In the genomic region with DNA sequence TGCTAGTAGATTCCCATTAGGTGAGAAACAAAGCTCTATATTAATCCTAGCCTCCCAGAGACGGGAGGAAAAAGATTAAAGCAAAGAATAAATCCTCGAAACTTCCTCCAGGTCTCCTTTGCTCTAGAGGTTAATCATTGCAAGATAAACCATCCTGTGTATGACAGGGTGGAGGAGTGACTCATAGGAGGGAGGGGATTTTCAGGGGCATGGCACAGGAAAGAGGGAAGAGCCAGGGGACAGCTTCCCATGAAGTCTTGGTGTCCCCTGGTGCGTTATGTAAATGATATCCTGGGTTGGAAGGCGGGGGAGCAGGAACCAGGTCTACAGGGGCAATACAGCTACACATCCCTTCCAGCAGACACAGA, we compare ENCODE assay signal across 11 cellular contexts. TPM values are rescaled to one million over a fixed set of nuclear protein-coding genes. Genes with fewer than 3 reads are reported as not detected.
DNase-seq lines count a peak whose midpoint lies in the region; ATAC-seq and TF ChIP-seq lines count a peak whose summit lies in the region.
"Had no signal": no experiment of that assay in that cellular context is flagged by ENCODE, and none has a peak within 500 bp of the region (broad histone marks: within the 10 kb centered on the region; RNA-seq: fewer than 3 reads in every experiment).

No MANE protein-coding gene starts in this region.

- peak; percentile 11 to 49 for TF ChIP-seq RAD21 in liver (IDR thresholded peaks at IDR 0.05)

- no peaks in the 10 kb centered on the region for H3K9me3 Mint-ChIP-seq in activated naive CD8-positive, alpha-beta T cell treated with anti-CD3 and anti-CD28 coated beads, Interleukin-2, amount 50 U/mL, for 24 hours
- peaks cover 6% of the 10 kb centered on the region for H3K9me3 Mint-ChIP-seq in activated naive CD8-positive, alpha-beta T cell treated with anti-CD3 and anti-CD28 coated beads for 36 hours

- intact Hi-C loops in body of pancreas (cut with DNase I) = no loop called here

- no peaks in the 10 kb centered on the region for H3K9me3 ChIP-seq in body of pancreas
- no peaks in the 10 kb centered on the region for H3K9me3 ChIP-seq in liver (ENCODE audit: control insufficient read depth in 4 of 4, low read length in 3 of 4)
- no peaks in the 10 kb centered on the region for H3K9me3 ChIP-seq in effector memory CD4-positive, alpha-beta T cell (ENCODE audit: control insufficient read depth, low read length)

- WGBS in body of pancreas, 2 donors = 37 to 45% methylated on average over 4 of the region's 4 CpGs
- WGBS in liver = 18% methylated on average over 4 of the region's 4 CpGs

- H3K27me3 Mint-ChIP-seq in activated naive CD8-positive, alpha-beta T cell treated with anti-CD3 and anti-CD28 coated beads, Interleukin-2, amount 50 U/mL, for 24 hours = no peaks in the 10 kb centered on the region
- H3K27me3 Mint-ChIP-seq in activated naive CD8-positive, alpha-beta T cell treated with anti-CD3 and anti-CD28 coated beads for 36 hours = no peaks in the 10 kb centered on the region

- peaks cover 4 to 5% of the 10 kb centered on the region in 2 donors for H3K36me3 ChIP-seq in body of pancreas (replicated peaks in 1 of 2; ENCODE audit: insufficient read depth in 1 of 2, low read depth in 2 of 2)
- peaks cover 5 to 40% (median 23%) of the 10 kb centered on the region in 4 donors for H3K36me3 ChIP-seq in liver (ENCODE audit: control insufficient read depth in 4 of 4, insufficient read depth in 3 of 4, low read depth in 1 of 4, low read length in 3 of 4)
- no peaks in the 10 kb centered on the region for H3K36me3 ChIP-seq in effector memory CD4-positive, alpha-beta T cell (ENCODE audit: control insufficient read depth, insufficient read depth, low read length)

- H3K4me1 Mint-ChIP-seq in activated naive CD8-positive, alpha-beta T cell treated with anti-CD3 and anti-CD28 coated beads, Interleukin-2, amount 50 U/mL, for 24 hours = peaks cover 18% of the 10 kb centered on the region
- H3K4me1 Mint-ChIP-seq in activated naive CD8-positive, alpha-beta T cell treated with anti-CD3 and anti-CD28 coated beads for 36 hours = peaks cover 20% of the 10 kb centered on the region

- peak overlapping the region; percentile 30 to 33 for H3K4me3 ChIP-seq in body of pancreas
- H3K4me3 ChIP-seq in liver (ENCODE audit: low read depth in 1 of 3, low read length in 3 of 3) = peak overlapping the region; percentile 58 to 95 (median 74)
- H3K4me3 ChIP-seq in effector memory CD4-positive, alpha-beta T cell (ENCODE audit: insufficient read depth, low read depth, low read length, poor library complexity, severe bottlenecking) = no peak overlapping the region

- TF ChIP-seq CTCF in body of pancreas (IDR thresholded peaks at IDR 0.05) (peak in 2 of 7 experiments; percentile 8 to 25), liver (IDR thresholded peaks at IDR 0.05; ENCODE audit: low read depth, low read length, missing input control) (no peak)

- ATAC-seq in activated naive CD8-positive, alpha-beta T cell treated with anti-CD3 and anti-CD28 coated beads, Interleukin-2, amount 50 U/mL, for 24 hours = peak; percentile 54
- ATAC-seq in body of pancreas = peak; percentile 79
- ATAC-seq in GM21367 (IDR thresholded peaks at IDR 0.05; ENCODE audit: unreplicated experiment) = no peak
- ATAC-seq in HG02678 (IDR thresholded peaks at IDR 0.05; ENCODE audit: unreplicated experiment) = no peak

- no peak for TF ChIP-seq POLR2A in body of pancreas (IDR thresholded peaks at IDR 0.05)

- H3K27ac Mint-ChIP-seq in activated naive CD8-positive, alpha-beta T cell treated with anti-CD3 and anti-CD28 coated beads, Interleukin-2, amount 50 U/mL, for 24 hours = no peak overlapping the region
- no peak overlapping the region for H3K27ac Mint-ChIP-seq in activated naive CD8-positive, alpha-beta T cell treated with anti-CD3 and anti-CD28 coated beads for 36 hours

- no peaks in the 10 kb centered on the region for H3K36me3 Mint-ChIP-seq in activated naive CD8-positive, alpha-beta T cell treated with anti-CD3 and anti-CD28 coated beads, Interleukin-2, amount 50 U/mL, for 24 hours (ENCODE audit: low read depth)
- peaks cover 6% of the 10 kb centered on the region for H3K36me3 Mint-ChIP-seq in activated naive CD8-positive, alpha-beta T cell treated with anti-CD3 and anti-CD28 coated beads for 36 hours

- H3K4me1 ChIP-seq in body of pancreas = peaks cover 40% of the 10 kb centered on the region
- H3K4me1 ChIP-seq in liver (ENCODE audit: control insufficient read depth in 4 of 4, insufficient read depth in 4 of 4, low read length in 3 of 4) = peaks cover 0 to 24% (median 6%) of the 10 kb centered on the region in 4 donors
- H3K4me1 ChIP-seq in effector memory CD4-positive, alpha-beta T cell (ENCODE audit: control insufficient read depth, insufficient read depth, low read length, poor library complexity, severe bottlenecking) = no peaks in the 10 kb centered on the region

- H3K27ac ChIP-seq in body of pancreas (peak overlapping the region; percentile 52 to 78 (median 64)), liver (ENCODE audit: low read depth in 1 of 2, low read length in 2 of 2) (peak overlapping the region; percentile 79 to 89)
- no peak overlapping the region for H3K27ac ChIP-seq in effector memory CD4-positive, alpha-beta T cell (ENCODE audit: insufficient read depth, low read length, poor library complexity, severe bottlenecking)

- DNase-seq in activated naive CD8-positive, alpha-beta T cell treated with anti-CD3 and anti-CD28 coated beads, Interleukin-2, amount 50 U/mL, for 24 hours = no peak
- DNase-seq in activated naive CD8-positive, alpha-beta T cell treated with anti-CD3 and anti-CD28 coated beads for 36 hours = no peak
- DNase-seq in body of pancreas (peak; percentile 33 to 66 (median 50)), middle frontal gyrus (ENCODE audit: extremely low spot score, low spot score) (no peak)
- DNase-seq in effector memory CD4-positive, alpha-beta T cell = no peak
- DNase-seq: activated CD4-positive, alpha-beta T cell treated with anti-CD3 and anti-CD28 coated beads for 48 hours; GOT3 had no signal

- H3K4me3 Mint-ChIP-seq in activated naive CD8-positive, alpha-beta T cell treated with anti-CD3 and anti-CD28 coated beads, Interleukin-2, amount 50 U/mL, for 24 hours = no peak overlapping the region
- H3K4me3 Mint-ChIP-seq in activated naive CD8-positive, alpha-beta T cell treated with anti-CD3 and anti-CD28 coated beads for 36 hours = no peak overlapping the region

- no peaks in the 10 kb centered on the region for H3K27me3 ChIP-seq in body of pancreas
- no peaks in the 10 kb centered on the region for H3K27me3 ChIP-seq in liver (ENCODE audit: control insufficient read depth in 4 of 4, insufficient read depth in 4 of 4, low read length in 3 of 4)
- no peaks in the 10 kb centered on the region for H3K27me3 ChIP-seq in effector memory CD4-positive, alpha-beta T cell (replicated peaks; ENCODE audit: control insufficient read depth, insufficient read depth, low read length, poor library complexity, severe bottlenecking)

- peak overlapping the region; percentile 83 to 97 for H3K9ac ChIP-seq in liver (ENCODE audit: low read depth in 1 of 2, low read length in 2 of 2)

TF ChIP-seq in liver, 16 proteins besides CTCF, POLR2A, EP300 and RAD21:
- TF ChIP-seq YY1 (IDR thresholded peaks at IDR 0.05) (no peak), EGR1 (IDR thresholded peaks at IDR 0.05; ENCODE audit: low read depth in 2 of 2) (peak in 1 of 2 donors; percentile 5), JUND (IDR thresholded peaks at IDR 0.05) (peak; percentile 80 to 81)
- TF ChIP-seq, protein P1, sequence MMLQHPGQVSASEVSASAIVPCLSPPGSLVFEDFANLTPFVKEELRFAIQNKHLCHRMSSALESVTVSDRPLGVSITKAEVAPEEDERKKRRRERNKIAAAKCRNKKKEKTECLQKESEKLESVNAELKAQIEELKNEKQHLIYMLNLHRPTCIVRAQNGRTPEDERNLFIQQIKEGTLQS (IDR thresholded peaks at IDR 0.05) = peak; percentile 41

RNA-seq across cellular contexts. Expression of a gene that starts 0.8 kb away (rescaled TPM):
- total RNA-seq in activated naive CD8-positive, alpha-beta T cell treated with anti-CD3 and anti-CD28 coated beads for 36 hours = not detected
- total RNA-seq in body of pancreas (100 to 1,000 TPM; 170 to 358 TPM), liver (1,000 to 10,000 TPM in 1 of 2 donors, 10 to 100 TPM in 1; 21.9 to 1,413 TPM)
- 1,000 to 10,000 TPM in 1 of 2 donors, 100 to 1,000 TPM in 1; 117 to 1,316 TPM for polyA plus RNA-seq in liver

RNA-seq across cellular contexts. Expression of a gene that starts 56.0 kb away (rescaled TPM):
- total RNA-seq in activated naive CD8-positive, alpha-beta T cell treated with anti-CD3 and anti-CD28 coated beads for 36 hours = not detected
- total RNA-seq in body of pancreas (1 to 10 TPM in 1 of 2 donors, not detected in 1; 1.3 TPM), liver (1,000 to 10,000 TPM in 1 of 2 donors, 10 to 100 TPM in 1; 81.2 to 2,448 TPM)
- polyA plus RNA-seq in liver = 10 to 100 TPM; 36.1 to 85.6 TPM
- total RNA-seq: astrocyte had no signal

Comparison
In these comparisons a context has a peak if more than half of its experiments do, and no peak if none do; other contexts are left out.
1. ATAC-seq: peak in activated naive CD8-positive, alpha-beta T cell treated with anti-CD3 and anti-CD28 coated beads, Interleukin-2, amount 50 U/mL, for 24 hours (single experiment) and body of pancreas (single experiment); none in GM21367 (single experiment) and HG02678 (single experiment).
2. DNase-seq: peak in body of pancreas (4 of 4); none in activated naive CD8-positive, alpha-beta T cell treated with anti-CD3 and anti-CD28 coated beads, Interleukin-2, amount 50 U/mL, for 24 hours (single experiment), activated naive CD8-positive, alpha-beta T cell treated with anti-CD3 and anti-CD28 coated beads for 36 hours (single experiment), middle frontal gyrus (single experiment) and effector memory CD4-positive, alpha-beta T cell (0 of 3).
3. RNA of a gene that starts 0.8 kb away (total RNA-seq): 21.9 to 1,413 TPM in liver and 170 to 358 TPM in body of pancreas; not detected in activated naive CD8-positive, alpha-beta T cell treated with anti-CD3 and anti-CD28 coated beads for 36 hours; every median in the first group is over 10 times any median in the second.
4. RNA of a gene that starts 56.0 kb away (total RNA-seq): 81.2 to 2,448 TPM in liver; 1.3 TPM in body of pancreas and not detected in activated naive CD8-positive, alpha-beta T cell treated with anti-CD3 and anti-CD28 coated beads for 36 hours; every median in the first group is over 10 times any median in the second.